21 cellular contexts compared by ENCODE assay signal in the genomic region with DNA sequence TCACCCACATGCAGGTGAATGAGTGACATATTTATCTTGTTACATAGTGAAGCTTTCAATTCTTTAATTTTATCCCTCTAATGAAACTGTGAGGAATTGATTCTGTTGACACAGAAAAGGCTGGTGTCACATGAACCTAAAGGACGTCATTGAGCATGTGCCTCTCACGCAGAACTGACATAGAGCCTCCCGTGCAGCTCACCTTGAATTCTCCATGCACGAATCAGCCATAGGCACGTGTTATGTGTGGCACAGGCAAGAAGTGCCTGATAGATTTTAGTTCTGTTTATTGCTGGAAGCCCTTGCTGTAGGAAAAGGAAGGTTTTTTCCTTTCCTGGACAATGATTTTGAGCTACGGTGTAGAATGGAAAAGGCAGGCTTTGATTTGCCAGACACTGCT. TPM values are rescaled to one million over a fixed set of nuclear protein-coding genes. Genes with fewer than 3 reads are reported as not detected.
DNase-seq lines count a peak whose midpoint lies in the region; ATAC-seq and TF ChIP-seq lines count a peak whose summit lies in the region.
"Had no signal": no experiment of that assay in that cellular context is flagged by ENCODE, and none has a peak within 500 bp of the region (broad histone marks: within the 10 kb centered on the region; RNA-seq: fewer than 3 reads in every experiment).

No MANE protein-coding gene starts in this region.

- no peak for TF ChIP-seq CTCF in HCT116 (IDR thresholded peaks at IDR 0.05 in 2 of 3, conservative IDR thresholded peaks at IDR 0.05 in 1 of 3; ENCODE audit: borderline replicate concordance in 1 of 3, insufficient read depth in 1 of 3, low read depth in 2 of 3, low read length in 2 of 3)

- DNase-seq in activated naive CD4-positive, alpha-beta T cell treated with anti-CD3 and anti-CD28 coated beads, Interleukin-2, amount 50 U/mL, for 72 hours (ENCODE audit: low spot score in 2 of 2): no peak
- DNase-seq in HCT116 (ENCODE audit: low read depth, low spot score) (no peak), kidney tubule cell (ENCODE audit: low spot score) (peak; percentile 9), LoVo (ENCODE audit: low spot score) (no peak), occipital lobe (lab: John Stamatoyannopoulos, UW) (no peak)
- no peak for DNase-seq in activated CD4-positive, alpha-beta memory T cell treated with anti-CD3 and anti-CD28 coated beads for 36 hours
- DNase-seq: Calu3; DMS53; GM23248; HCEC 1CT; NCI-H1436; NCI-H2029; NCI-H2171; NCI-H446; NCI-H69; NK-92 treated with Interleukin-12 subunit alpha and Interleukin-12 subunit beta, amount 100 ng/mL, for 24 hours had no signal

- peak overlapping the region; percentile 8 for H3K27ac Mint-ChIP-seq in activated naive CD4-positive, alpha-beta T cell treated with anti-CD3 and anti-CD28 coated beads, Interleukin-2, amount 50 U/mL, for 24 hours
- no peak overlapping the region for H3K27ac Mint-ChIP-seq in activated naive CD4-positive, alpha-beta T cell treated with anti-CD3 and anti-CD28 coated beads, Interleukin-2, amount 50 U/mL, for 72 hours
- H3K27ac Mint-ChIP-seq in activated CD4-positive, alpha-beta memory T cell treated with anti-CD3 and anti-CD28 coated beads for 36 hours: peak overlapping the region; percentile 82

- H3K36me3 Mint-ChIP-seq in activated naive CD4-positive, alpha-beta T cell treated with anti-CD3 and anti-CD28 coated beads, Interleukin-2, amount 50 U/mL, for 24 hours: peaks cover 3% of the 10 kb centered on the region
- H3K36me3 Mint-ChIP-seq in activated naive CD4-positive, alpha-beta T cell treated with anti-CD3 and anti-CD28 coated beads, Interleukin-2, amount 50 U/mL, for 72 hours: peaks cover 9 to 10% of the 10 kb centered on the region in 2 donors
- peaks cover 5% of the 10 kb centered on the region for H3K36me3 Mint-ChIP-seq in activated CD4-positive, alpha-beta memory T cell treated with anti-CD3 and anti-CD28 coated beads for 36 hours

- H3K4me3 Mint-ChIP-seq in activated naive CD4-positive, alpha-beta T cell treated with anti-CD3 and anti-CD28 coated beads, Interleukin-2, amount 50 U/mL, for 24 hours: no peak overlapping the region
- H3K4me3 Mint-ChIP-seq in activated CD4-positive, alpha-beta memory T cell treated with anti-CD3 and anti-CD28 coated beads for 36 hours: no peak overlapping the region

- no peak overlapping the region for H2AFZ ChIP-seq in HCT116 (ENCODE audit: low read depth, low read length, poor library complexity, severe bottlenecking)
- H2AFZ ChIP-seq: GM23248 had no signal

- H3K4me1 Mint-ChIP-seq in activated naive CD4-positive, alpha-beta T cell treated with anti-CD3 and anti-CD28 coated beads, Interleukin-2, amount 50 U/mL, for 24 hours: peaks cover 97% of the 10 kb centered on the region
- peaks cover 90% of the 10 kb centered on the region for H3K4me1 Mint-ChIP-seq in activated CD4-positive, alpha-beta memory T cell treated with anti-CD3 and anti-CD28 coated beads for 36 hours (ENCODE audit: low read depth)

- H3K79me2 ChIP-seq in HCT116 (ENCODE audit: insufficient read depth, low read length): peaks cover 4% of the 10 kb centered on the region

- no peaks in the 10 kb centered on the region for H4K20me1 ChIP-seq in HCT116 (ENCODE audit: insufficient read depth)

- no peak overlapping the region for H3K9ac ChIP-seq in HCT116 (ENCODE audit: low read length)
- H3K9ac ChIP-seq: GM23248 had no signal

- no peaks in the 10 kb centered on the region for H3K9me3 Mint-ChIP-seq in activated naive CD4-positive, alpha-beta T cell treated with anti-CD3 and anti-CD28 coated beads, Interleukin-2, amount 50 U/mL, for 24 hours
- H3K9me3 Mint-ChIP-seq in activated naive CD4-positive, alpha-beta T cell treated with anti-CD3 and anti-CD28 coated beads, Interleukin-2, amount 50 U/mL, for 72 hours: no peaks in the 10 kb centered on the region
- no peaks in the 10 kb centered on the region for H3K9me3 Mint-ChIP-seq in activated CD4-positive, alpha-beta memory T cell treated with anti-CD3 and anti-CD28 coated beads for 36 hours

- peaks cover 7 to 24% of the 10 kb centered on the region in 2 experiments for H3K4me1 ChIP-seq in HCT116 (ENCODE audit: control insufficient read depth in 1 of 2, insufficient read depth in 2 of 2, low read length in 2 of 2)

- H3K4me3 ChIP-seq in HCT116 (replicated peaks in 1 of 2; ENCODE audit: low read depth in 1 of 2, low read length in 2 of 2): no peak overlapping the region
- H3K4me3 ChIP-seq: A549, GM23248 had no signal

- RAD21 ChIA-PET in HCT116 (lab: Charles Lee; ENCODE audit: low non-redundant PET in 1 of 2, low total read pairs in 2 of 2, uncharacterized antibody in 2 of 2, unreplicated experiment in 2 of 2): no interaction called here

- CTCF ChIA-PET in HCT116 (lab: Charles Lee): no interaction called here
- CTCF ChIA-PET in activated CD4-positive, alpha-beta memory T cell treated with anti-CD3 and anti-CD28 coated beads for 36 hours (lab: Charles Lee): interaction anchor here (1.1 to 1.6 kb wide), 4 partner anchors 22 to 53 kb away, joined by 3 to 7 read pairs (median 6); no protein-coding TSS in a partner anchor

- no peaks in the 10 kb centered on the region for H3K27me3 Mint-ChIP-seq in activated naive CD4-positive, alpha-beta T cell treated with anti-CD3 and anti-CD28 coated beads, Interleukin-2, amount 50 U/mL, for 24 hours
- no peaks in the 10 kb centered on the region for H3K27me3 Mint-ChIP-seq in activated CD4-positive, alpha-beta memory T cell treated with anti-CD3 and anti-CD28 coated beads for 36 hours

- H3K9me3 ChIP-seq in HCT116 (ENCODE audit: control insufficient read depth in 1 of 2, insufficient read depth in 1 of 2, low read depth in 1 of 2, low read length in 2 of 2): no peaks in the 10 kb centered on the region
- H3K9me3 ChIP-seq: A549 had no signal

- TF ChIP-seq POLR2A in HCT116 (IDR thresholded peaks at IDR 0.05; ENCODE audit: borderline replicate concordance, extremely low read depth, insufficient read depth, insufficient read length) (no peak), GM18505 (IDR thresholded peaks at IDR 0.05; ENCODE audit: borderline replicate concordance, extremely low read depth, insufficient read depth, insufficient read length) (no peak)

- intact Hi-C loops in HCT116 (cut with micrococcal nuclease): no loop called here
- intact Hi-C loops in activated CD4-positive, alpha-beta memory T cell treated with anti-CD3 and anti-CD28 coated beads for 36 hours (cut with micrococcal nuclease): loop anchor here (2.0 kb wide), 1 partner anchor 23 kb away; no protein-coding TSS in a partner anchor

- H3K36me3 ChIP-seq in HCT116 (ENCODE audit: control insufficient read depth in 1 of 2, insufficient read depth in 2 of 2, low read length in 2 of 2): no peaks in the 10 kb centered on the region

- no TSS peak for BruUV-seq in HCT116 (replicated peaks; lab: Mats Ljungman, UMichigan)

- H3K27me3 ChIP-seq in HCT116 (ENCODE audit: insufficient read depth, low read length): no peaks in the 10 kb centered on the region

- no peak for ATAC-seq in activated naive CD4-positive, alpha-beta T cell treated with anti-CD3 and anti-CD28 coated beads, Interleukin-2, amount 50 U/mL, for 72 hours
- ATAC-seq in HCT116 (peak; percentile 73), GM18505 (IDR thresholded peaks at IDR 0.05; ENCODE audit: unreplicated experiment) (no peak)
- ATAC-seq: A549 had no signal

- no peak overlapping the region for H3K27ac ChIP-seq in HCT116 (ENCODE audit: low read depth, low read length)
- H3K27ac ChIP-seq: A549, C4-2B, GM23248, HL-60 had no signal

- H3K4me2 ChIP-seq in HCT116 (ENCODE audit: low read length): peak overlapping the region; percentile 16
- H3K4me2 ChIP-seq: A549 had no signal

- POLR2A ChIA-PET in HCT116 (lab: Charles Lee): no interaction called here
- POLR2A ChIA-PET in activated CD4-positive, alpha-beta memory T cell treated with anti-CD3 and anti-CD28 coated beads for 36 hours (lab: Charles Lee): interaction anchor here (0.9 kb wide), 1 partner anchor 145 kb away, joined by 3 read pairs; a partner anchor contains a TSS

- no peak for TF ChIP-seq RAD21 in HCT116 (IDR thresholded peaks at IDR 0.05; ENCODE audit: low read depth)

- H3K9me2 ChIP-seq in HCT116 (ENCODE audit: insufficient read depth): no peaks in the 10 kb centered on the region

TF ChIP-seq in HCT116, 20 proteins besides CTCF, POLR2A, EP300 and RAD21:
- TF ChIP-seq ZFX (IDR thresholded peaks at IDR 0.05): no peak
- no peak for TF ChIP-seq ELF1 (IDR thresholded peaks at IDR 0.05; ENCODE audit: borderline replicate concordance, low read depth)
- TF ChIP-seq, protein P1, sequence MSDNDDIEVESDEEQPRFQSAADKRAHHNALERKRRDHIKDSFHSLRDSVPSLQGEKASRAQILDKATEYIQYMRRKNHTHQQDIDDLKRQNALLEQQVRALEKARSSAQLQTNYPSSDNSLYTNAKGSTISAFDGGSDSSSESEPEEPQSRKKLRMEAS (IDR thresholded peaks at IDR 0.05): peak; percentile 73
- no peak for TF ChIP-seq SRF (IDR thresholded peaks at IDR 0.05; ENCODE audit: low read depth)
- no peak for TF ChIP-seq EGR1 (IDR thresholded peaks at IDR 0.05; ENCODE audit: low read depth)
TF ChIP-seq in HCT116: peak in this region for 1.

RNA-seq across cellular contexts. Expression of a gene that starts 11.3 kb away (rescaled TPM):
- total RNA-seq in activated naive CD4-positive, alpha-beta T cell treated with anti-CD3 and anti-CD28 coated beads, Interleukin-2, amount 50 U/mL, for 72 hours: 10 to 100 TPM; 24.4 to 37.4 TPM
- total RNA-seq in HCT116 (2021; ENCODE audit: unreplicated experiment): 13.5 TPM
- 6.1 and 7.0 TPM in 2 replicates for polyA plus RNA-seq in HCT116 (2012)
- 10 to 100 TPM; 37.6 to 40.6 TPM for total RNA-seq in activated CD4-positive, alpha-beta memory T cell treated with anti-CD3 and anti-CD28 coated beads for 36 hours
- 17.0 TPM for total RNA-seq in occipital lobe

Comparison
In these comparisons a context has a peak if more than half of its experiments do, and no peak if none do; other contexts are left out.
1. H3K27ac Mint-ChIP-seq: peak in activated naive CD4-positive, alpha-beta T cell treated with anti-CD3 and anti-CD28 coated beads, Interleukin-2, amount 50 U/mL, for 24 hours (single experiment) and activated CD4-positive, alpha-beta memory T cell treated with anti-CD3 and anti-CD28 coated beads for 36 hours (single experiment); none in activated naive CD4-positive, alpha-beta T cell treated with anti-CD3 and anti-CD28 coated beads, Interleukin-2, amount 50 U/mL, for 72 hours (0 of 2).